20 cellular contexts compared by ENCODE assay signal in genomic region chr10:122780391-122780790, GRCh38.
DNase-seq lines count a peak whose midpoint lies in the region; ATAC-seq lines count a peak whose summit lies in the region.
"Had no signal": no experiment of that assay in that cellular context is flagged by ENCODE, and none has a peak within 500 bp of the region (broad histone marks: within the 10 kb centered on the region; RNA-seq: fewer than 3 reads in every experiment).

No MANE protein-coding gene starts in this region.

- intact Hi-C loops in activated CD4-positive, alpha-beta memory T cell treated with anti-CD3 and anti-CD28 coated beads for 36 hours (cut with micrococcal nuclease), result no loop called here

- CTCF ChIA-PET in activated CD4-positive, alpha-beta memory T cell treated with anti-CD3 and anti-CD28 coated beads for 36 hours (lab: Charles Lee), result no interaction called here

- DNase-seq in 8988T, result peak; percentile 34
- DNase-seq in HS-5 (ENCODE audit: low read depth), result peak; percentile 69
- DNase-seq in SW 1271 (lab: John Stamatoyannopoulos, UW), result peak; percentile 49 to 73
- DNase-seq in glomerular endothelial cell (ENCODE audit: extremely low read depth, low read depth, low spot score), result peak; percentile 4
- no peak for DNase-seq in activated gamma-delta T cell treated with Interleukin-2 at 50 U/mL for 16 hours
- DNase-seq in activated CD4-positive, alpha-beta memory T cell treated with anti-CD3 and anti-CD28 coated beads for 36 hours, result no peak
- DNase-seq: C1 segment of cervical spinal cord; central memory CD4-positive, alpha-beta T cell; GF-D8; heart right ventricle; kidney; mesenchymal stem cell; MM.1S; NCI-H187; nephron progenitor cell; NK-92 treated with Interleukin-12 subunit alpha and Interleukin-12 subunit beta, amount 100 ng/mL, for 24 hours; Right ventricle myocardium superior; stimulated activated CD4-positive, alpha-beta T cell treated with anti-CD3 and anti-CD28 coated beads, Interleukin-4, amount 100 ng/mL, for 4 hours had no signal

- H3K36me3 Mint-ChIP-seq in activated CD4-positive, alpha-beta memory T cell treated with anti-CD3 and anti-CD28 coated beads for 36 hours, result no peaks in the 10 kb centered on the region

- no peaks in the 10 kb centered on the region for H3K4me1 Mint-ChIP-seq in activated CD4-positive, alpha-beta memory T cell treated with anti-CD3 and anti-CD28 coated beads for 36 hours (ENCODE audit: low read depth)
- H3K4me1 Mint-ChIP-seq: nephron progenitor cell had no signal

- ATAC-seq in GM21528 (IDR thresholded peaks at IDR 0.05; ENCODE audit: low FRiP score, unreplicated experiment) (no peak), HG03457 (IDR thresholded peaks at IDR 0.05; ENCODE audit: unreplicated experiment) (no peak)
- ATAC-seq: heart right ventricle had no signal

- H3K27me3 Mint-ChIP-seq in activated CD4-positive, alpha-beta memory T cell treated with anti-CD3 and anti-CD28 coated beads for 36 hours, result peaks cover 9% of the 10 kb centered on the region

- POLR2A ChIA-PET in activated CD4-positive, alpha-beta memory T cell treated with anti-CD3 and anti-CD28 coated beads for 36 hours (lab: Charles Lee), result no interaction called here

- no peaks in the 10 kb centered on the region for H3K9me3 Mint-ChIP-seq in activated CD4-positive, alpha-beta memory T cell treated with anti-CD3 and anti-CD28 coated beads for 36 hours
- H3K9me3 Mint-ChIP-seq: nephron progenitor cell had no signal

- no peak overlapping the region for H3K4me3 Mint-ChIP-seq in activated CD4-positive, alpha-beta memory T cell treated with anti-CD3 and anti-CD28 coated beads for 36 hours
- H3K4me3 Mint-ChIP-seq: nephron progenitor cell had no signal

- H3K27ac Mint-ChIP-seq in activated CD4-positive, alpha-beta memory T cell treated with anti-CD3 and anti-CD28 coated beads for 36 hours, result no peak overlapping the region
- H3K27ac Mint-ChIP-seq: nephron progenitor cell had no signal

Comparison
In these comparisons a context has a peak if more than half of its experiments do, and no peak if none do; other contexts are left out.
1. DNase-seq: peak in 8988T (single experiment), HS-5 (single experiment), SW 1271 (2 of 2) and glomerular endothelial cell (single experiment); none in activated gamma-delta T cell treated with Interleukin-2 at 50 U/mL for 16 hours (single experiment) and activated CD4-positive, alpha-beta memory T cell treated with anti-CD3 and anti-CD28 coated beads for 36 hours (single experiment).